ENCODE assay signal across 38 cellular contexts in genomic region chr11:93807980-93808379, GRCh38. TPM values are rescaled to one million over a fixed set of nuclear protein-coding genes. Genes with fewer than 3 reads are reported as not detected.
"Had no signal": no experiment of that assay in that cellular context is flagged by ENCODE, and none has a peak within 500 bp of the region (broad histone marks: within the 10 kb centered on the region; RNA-seq: fewer than 3 reads in every experiment).

No MANE protein-coding gene starts in this region.

- H3K4me3 Mint-ChIP-seq: activated CD4-positive, alpha-beta memory T cell treated with anti-CD3 and anti-CD28 coated beads, Interleukin-2, amount 10 ng/mL, durations not matched to agents 7 days and 5 days; activated CD4-positive, alpha-beta T cell treated with anti-CD3 and anti-CD28 coated beads for 36 hours; activated CD4-positive, alpha-beta T cell treated with anti-CD3 and anti-CD28 coated beads, Interleukin-2, amount 10 ng/mL, durations not matched to agents 7 days and 5 days; activated CD8-positive, alpha-beta memory T cell treated with anti-CD3 and anti-CD28 coated beads, Interleukin-2, amount 10 ng/mL, durations not matched to agents 7 days and 5 days; activated CD8-positive, alpha-beta T cell treated with anti-CD3 and anti-CD28 coated beads, Interleukin-2, amount 10 ng/mL, durations not matched to agents 7 days and 5 days; activated naive CD4-positive, alpha-beta T cell treated with anti-CD3 and anti-CD28 coated beads for 36 hours; activated naive CD8-positive, alpha-beta T cell treated with anti-CD3 and anti-CD28 coated beads for 36 hours; activated T-cell treated with anti-CD3 and anti-CD28 coated beads, Interleukin-2, amount 50 U/mL, for 24 hours; T-helper 1 cell treated with Interleukin-12 subunit alpha and Interleukin-12 subunit beta and Interleukin-4 antibody, amounts not matched to agents 30 μg/mL and 1 μg/mL, for 36 hours; T-helper 2 cell treated with Interferon-gamma antibody and Interleukin-4, amounts not matched to agents 5 μg/mL and 100 μg/mL, for 36 hours had no signal

- H3K36me3 ChIP-seq: breast epithelium had no signal

- H3K27ac Mint-ChIP-seq: activated CD4-positive, alpha-beta memory T cell treated with anti-CD3 and anti-CD28 coated beads, Interleukin-2, amount 10 ng/mL, durations not matched to agents 7 days and 5 days; activated CD4-positive, alpha-beta T cell treated with anti-CD3 and anti-CD28 coated beads for 36 hours; activated CD4-positive, alpha-beta T cell treated with anti-CD3 and anti-CD28 coated beads, Interleukin-2, amount 10 ng/mL, durations not matched to agents 7 days and 5 days; activated CD8-positive, alpha-beta memory T cell treated with anti-CD3 and anti-CD28 coated beads, Interleukin-2, amount 10 ng/mL, durations not matched to agents 7 days and 5 days; activated CD8-positive, alpha-beta T cell treated with anti-CD3 and anti-CD28 coated beads, Interleukin-2, amount 10 ng/mL, durations not matched to agents 7 days and 5 days; activated naive CD4-positive, alpha-beta T cell treated with anti-CD3 and anti-CD28 coated beads for 36 hours; activated T-cell treated with anti-CD3 and anti-CD28 coated beads, Interleukin-2, amount 50 U/mL, for 24 hours; activated T-helper 2 cell treated with anti-CD3 and anti-CD28 coated beads, Interferon-gamma antibody, Interleukin-2, Interleukin-4, amounts not matched to agents 10 μg/mL and 5 μg/mL and 100 μg/mL, durations not matched to agents 14 hours and 24 hours and 36 hours; T-helper 1 cell treated with Interleukin-12 subunit alpha and Interleukin-12 subunit beta and Interleukin-4 antibody, amounts not matched to agents 30 μg/mL and 1 μg/mL, for 36 hours; T-helper 2 cell treated with Interferon-gamma antibody and Interleukin-4, amounts not matched to agents 5 μg/mL and 100 μg/mL, for 36 hours had no signal

- H3K9me3 Mint-ChIP-seq: activated CD4-positive, alpha-beta memory T cell treated with anti-CD3 and anti-CD28 coated beads, Interleukin-2, amount 10 ng/mL, durations not matched to agents 7 days and 5 days; activated CD4-positive, alpha-beta T cell treated with anti-CD3 and anti-CD28 coated beads, Interleukin-2, amount 10 ng/mL, durations not matched to agents 7 days and 5 days; activated naive CD4-positive, alpha-beta T cell treated with anti-CD3 and anti-CD28 coated beads for 36 hours; activated naive CD4-positive, alpha-beta T cell treated with anti-CD3 and anti-CD28 coated beads, Interleukin-2, amount 50 U/mL, for 72 hours; activated naive CD8-positive, alpha-beta T cell treated with anti-CD3 and anti-CD28 coated beads for 36 hours; activated T-cell treated with anti-CD3 and anti-CD28 coated beads, Interleukin-2, amount 50 U/mL, for 24 hours; activated T-helper 2 cell treated with anti-CD3 and anti-CD28 coated beads, Interferon-gamma antibody, Interleukin-2, Interleukin-4, amounts not matched to agents 10 μg/mL and 5 μg/mL and 100 μg/mL, durations not matched to agents 14 hours and 24 hours and 36 hours; T-helper 1 cell treated with Interleukin-12 subunit alpha and Interleukin-12 subunit beta and Interleukin-4 antibody, amounts not matched to agents 30 μg/mL and 1 μg/mL, for 36 hours; T-helper 2 cell treated with Interferon-gamma antibody and Interleukin-4, amounts not matched to agents 5 μg/mL and 100 μg/mL, for 36 hours had no signal

- H3K9me3 ChIP-seq: adrenal gland, body of pancreas, breast epithelium had no signal

- H3K4me3 ChIP-seq: adrenal gland, body of pancreas, breast epithelium had no signal

- H3K4me1 ChIP-seq: adrenal gland, body of pancreas, breast epithelium had no signal

- H3K4me1 Mint-ChIP-seq: activated CD4-positive, alpha-beta memory T cell treated with anti-CD3 and anti-CD28 coated beads, Interleukin-2, amount 10 ng/mL, durations not matched to agents 7 days and 5 days; activated CD4-positive, alpha-beta T cell treated with anti-CD3 and anti-CD28 coated beads for 36 hours; activated CD4-positive, alpha-beta T cell treated with anti-CD3 and anti-CD28 coated beads, Interleukin-2, amount 10 ng/mL, durations not matched to agents 7 days and 5 days; activated CD8-positive, alpha-beta memory T cell treated with anti-CD3 and anti-CD28 coated beads, Interleukin-2, amount 10 ng/mL, durations not matched to agents 7 days and 5 days had no signal

- H3K27me3 Mint-ChIP-seq: activated CD4-positive, alpha-beta memory T cell treated with anti-CD3 and anti-CD28 coated beads, Interleukin-2, amount 10 ng/mL, durations not matched to agents 7 days and 5 days; activated CD4-positive, alpha-beta T cell treated with anti-CD3 and anti-CD28 coated beads for 36 hours; activated CD4-positive, alpha-beta T cell treated with anti-CD3 and anti-CD28 coated beads, Interleukin-2, amount 10 ng/mL, durations not matched to agents 7 days and 5 days; activated CD8-positive, alpha-beta memory T cell treated with anti-CD3 and anti-CD28 coated beads, Interleukin-2, amount 10 ng/mL, durations not matched to agents 7 days and 5 days; activated naive CD8-positive, alpha-beta T cell treated with anti-CD3 and anti-CD28 coated beads for 36 hours; activated T-cell treated with anti-CD3 and anti-CD28 coated beads, Interleukin-2, amount 50 U/mL, for 24 hours had no signal

- FAIRE-seq: astrocyte, TTC549 had no signal

- ATAC-seq: activated CD4-positive, alpha-beta T cell treated with anti-CD3 and anti-CD28 coated beads for 36 hours; activated CD4-positive, CD25-positive, alpha-beta regulatory T cell treated with anti-CD3 and anti-CD28 coated beads, Interleukin-2, amount 50 U/mL, for 24 hours; activated CD8-positive, alpha-beta memory T cell treated with anti-CD3 and anti-CD28 coated beads, Interleukin-2, amount 10 ng/mL, durations not matched to agents 7 days and 5 days; activated CD8-positive, alpha-beta T cell treated with anti-CD3 and anti-CD28 coated beads, Interleukin-2, amount 10 ng/mL, durations not matched to agents 7 days and 5 days; body of pancreas had no signal

- DNase-seq: activated CD4-positive, alpha-beta memory T cell treated with anti-CD3 and anti-CD28 coated beads, Interleukin-2, amount 10 ng/mL, durations not matched to agents 7 days and 5 days; activated CD4-positive, alpha-beta T cell treated with anti-CD3 and anti-CD28 coated beads for 1 hour; activated CD4-positive, alpha-beta T cell treated with anti-CD3 and anti-CD28 coated beads for 36 hours; activated CD4-positive, alpha-beta T cell treated with anti-CD3 and anti-CD28 coated beads for 48 hours; activated CD4-positive, alpha-beta T cell treated with anti-CD3 and anti-CD28 coated beads, Interleukin-2, amount 10 ng/mL, durations not matched to agents 7 days and 5 days; activated CD4-positive, alpha-beta T cell treated with anti-CD3 and anti-CD28 coated beads, Interleukin-2, amount 50 U/mL, for 48 hours; activated CD4-positive, CD25-positive, alpha-beta regulatory T cell; activated CD8-positive, alpha-beta memory T cell treated with anti-CD3 and anti-CD28 coated beads for 24 hours; activated CD8-positive, alpha-beta memory T cell treated with anti-CD3 and anti-CD28 coated beads, Interleukin-2, amount 10 ng/mL, durations not matched to agents 7 days and 5 days; activated CD8-positive, alpha-beta memory T cell treated with anti-CD3 and anti-CD28 coated beads, Interleukin-2, amount 50 U/mL, for 48 hours; activated CD8-positive, alpha-beta T cell treated with anti-CD3 and anti-CD28 coated beads, Interleukin-2, amount 10 ng/mL, durations not matched to agents 7 days and 5 days; activated effector memory CD4-positive, alpha-beta T cell treated with Interleukin-2 at 50 U/mL for 16 hours; activated gamma-delta T cell treated with Interleukin-2 at 50 U/mL for 16 hours; activated naive CD4-positive, alpha-beta T cell; activated naive CD4-positive, alpha-beta T cell treated with anti-CD3 and anti-CD28 coated beads for 36 hours; activated naive CD4-positive, alpha-beta T cell treated with anti-CD3 and anti-CD28 coated beads, Interleukin-2, amount 50 U/mL, for 16 hours; activated naive CD8-positive, alpha-beta T cell treated with anti-CD3 and anti-CD28 coated beads for 36 hours; activated T-cell treated with anti-CD3 and anti-CD28 coated beads, Interleukin-2, amount 50 U/mL, for 24 hours; activated T-cell treated with anti-CD3 and anti-CD28 coated beads, Interleukin-2, amount 50 U/mL, for 48 hours; adrenal gland; amniotic stem cell; aorta; body of pancreas; brain microvascular endothelial cell; central memory CD4-positive, alpha-beta T cell; cerebellar nuclear complex; T-helper 1 cell; T-helper 2 cell; T-helper 9 cell had no signal

- H3K27me3 ChIP-seq: adrenal gland, body of pancreas, brain microvascular endothelial cell, breast epithelium had no signal

- H3K27ac ChIP-seq: adrenal gland, body of pancreas, brain microvascular endothelial cell, breast epithelium, VCaP had no signal

RNA-seq across cellular contexts. Expression of gene VSTM5, which starts 42.4 kb away (rescaled TPM):
- total RNA-seq: activated CD4-positive, alpha-beta memory T cell treated with anti-CD3 and anti-CD28 coated beads, Interleukin-2, amount 10 ng/mL, durations not matched to agents 7 days and 5 days; activated CD4-positive, alpha-beta T cell treated with anti-CD3 and anti-CD28 coated beads for 36 hours; activated CD4-positive, alpha-beta T cell treated with anti-CD3 and anti-CD28 coated beads, Interleukin-2, amount 10 ng/mL, durations not matched to agents 7 days and 5 days; activated CD8-positive, alpha-beta memory T cell treated with anti-CD3 and anti-CD28 coated beads, Interleukin-2, amount 10 ng/mL, durations not matched to agents 7 days and 5 days; activated CD8-positive, alpha-beta T cell treated with anti-CD3 and anti-CD28 coated beads, Interleukin-2, amount 10 ng/mL, durations not matched to agents 7 days and 5 days; activated naive CD4-positive, alpha-beta T cell treated with anti-CD3 and anti-CD28 coated beads for 36 hours; activated naive CD4-positive, alpha-beta T cell treated with anti-CD3 and anti-CD28 coated beads, Interleukin-2, amount 50 U/mL, for 72 hours; activated naive CD8-positive, alpha-beta T cell treated with anti-CD3 and anti-CD28 coated beads for 36 hours; activated T-helper 2 cell treated with anti-CD3 and anti-CD28 coated beads, Interferon-gamma antibody, Interleukin-2, Interleukin-4, amounts not matched to agents 10 μg/mL and 5 μg/mL and 100 μg/mL, durations not matched to agents 14 hours and 24 hours and 36 hours; body of pancreas had no signal
- polyA plus RNA-seq: aorta had no signal
